ENCODE assay signal across 21 cellular contexts in genomic region chr13:30124131-30124768, GRCh38.
DNase-seq lines count a peak whose midpoint lies in the region; TF ChIP-seq lines count a peak whose summit lies in the region.
"Had no signal": no experiment of that assay in that cellular context is flagged by ENCODE, and none has a peak within 500 bp of the region (broad histone marks: within the 10 kb centered on the region; RNA-seq: fewer than 3 reads in every experiment).

No MANE protein-coding gene starts in this region.

- H3K4me3 ChIP-seq in prostate gland, result no peak overlapping the region
- no peak overlapping the region for H3K4me3 ChIP-seq in smooth muscle cell
- H3K4me3 ChIP-seq: Peyer's patch, SK-N-MC had no signal

- no peaks in the 10 kb centered on the region for H3K9me3 Mint-ChIP-seq in progenitor cell of endocrine pancreas (ENCODE audit: low read depth)

- H3K9me3 ChIP-seq in prostate gland, result no peaks in the 10 kb centered on the region
- H3K9me3 ChIP-seq in smooth muscle cell (replicated peaks; ENCODE audit: low read depth), result no peaks in the 10 kb centered on the region
- H3K9me3 ChIP-seq: Peyer's patch had no signal

- peaks cover 18% of the 10 kb centered on the region for H3K27me3 Mint-ChIP-seq in progenitor cell of endocrine pancreas

- H3K36me3 Mint-ChIP-seq in progenitor cell of endocrine pancreas (ENCODE audit: insufficient read depth), result no peaks in the 10 kb centered on the region

- H3K9ac ChIP-seq in smooth muscle cell (ENCODE audit: low read depth), result no peak overlapping the region

- H3K79me2 ChIP-seq in smooth muscle cell (ENCODE audit: low read depth), result no peaks in the 10 kb centered on the region

- H3F3A ChIP-seq in smooth muscle cell (ENCODE audit: low read depth), result peaks cover 12% of the 10 kb centered on the region

- no peaks in the 10 kb centered on the region for H4K20me1 ChIP-seq in smooth muscle cell (ENCODE audit: low read depth)

- H3K4me1 Mint-ChIP-seq in progenitor cell of endocrine pancreas (ENCODE audit: low read depth), result peaks cover 3% of the 10 kb centered on the region

- H3K4me1 ChIP-seq in prostate gland (replicated peaks), result peaks cover 9% of the 10 kb centered on the region
- H3K4me1 ChIP-seq in smooth muscle cell (ENCODE audit: low read depth), result peaks cover 12% of the 10 kb centered on the region
- H3K4me1 ChIP-seq: Peyer's patch had no signal

- DNase-seq in DMS79 treated with DMSO at 0.1 percent for 48 hours (lab: John Stamatoyannopoulos, UW) (peak; percentile 70), NCI-H524 treated with DMSO at 0.1 percent for 48 hours (lab: John Stamatoyannopoulos, UW) (peak; percentile 42), cerebellum (ENCODE audit: low spot score) (peak; percentile 71), prostate gland (ENCODE audit: low spot score) (no peak), NCI-H2029 treated with DMSO at 0.1 percent for 48 hours (lab: John Stamatoyannopoulos, UW) (no peak), smooth muscle cell (lab: John Stamatoyannopoulos, UW; ENCODE audit: unreplicated experiment) (no peak), NCI-H1436 (lab: John Stamatoyannopoulos, UW) (no peak), progenitor cell of endocrine pancreas (ENCODE audit: low spot score, unreplicated experiment) (no peak)
- DNase-seq: ACHN, AML-193, GF-D8, HCEC 1CT, Kasumi-1, MM.1S, NCI-H1105, NCI-H1694, NCI-H2227 treated with DMSO at 0.1 percent for 48 hours, Peyer's patch, Right ventricle myocardium superior had no signal

- TF ChIP-seq CTCF in prostate gland (IDR thresholded peaks at IDR 0.05) (no peak), smooth muscle cell (IDR thresholded peaks at IDR 0.05; ENCODE audit: borderline replicate concordance, insufficient read depth, poor library complexity, severe bottlenecking) (no peak), progenitor cell of endocrine pancreas (IDR thresholded peaks at IDR 0.05; ENCODE audit: unreplicated experiment) (no peak)

- no peak overlapping the region for H3K4me2 ChIP-seq in smooth muscle cell

- no peak overlapping the region for H3K4me3 Mint-ChIP-seq in progenitor cell of endocrine pancreas (ENCODE audit: low read depth)

- TF ChIP-seq POLR2A in prostate gland (IDR thresholded peaks at IDR 0.05), result no peak

- H3K36me3 ChIP-seq in prostate gland (no peaks in the 10 kb centered on the region), smooth muscle cell (ENCODE audit: low read depth) (no peaks in the 10 kb centered on the region)
- H3K36me3 ChIP-seq: Peyer's patch had no signal

- no peaks in the 10 kb centered on the region for H3K27me3 ChIP-seq in prostate gland (replicated peaks; ENCODE audit: insufficient read depth)
- H3K27me3 ChIP-seq in smooth muscle cell (ENCODE audit: low read depth), result no peaks in the 10 kb centered on the region
- H3K27me3 ChIP-seq: Peyer's patch had no signal

- peak overlapping the region; percentile 33 to 51 for H3K27ac ChIP-seq in prostate gland
- H3K27ac ChIP-seq in smooth muscle cell (ENCODE audit: low read depth), result no peak overlapping the region
- H3K27ac ChIP-seq: C4-2B, Peyer's patch, SK-N-MC had no signal

- intact Hi-C loops in prostate gland (cut with DNase I), result no loop called here

- H3K27ac Mint-ChIP-seq in progenitor cell of endocrine pancreas, result no peak overlapping the region

- H2AFZ ChIP-seq in smooth muscle cell (ENCODE audit: low read depth), result no peak overlapping the region

- WGBS in prostate gland, result 90% methylated on average over 18 of the region's 18 CpGs
- WGBS in smooth muscle cell (ENCODE audit: low lambda C conversion rate), result 96% methylated on average over 18 of the region's 18 CpGs

Comparison
In these comparisons a context has a peak if more than half of its experiments do, and no peak if none do; other contexts are left out.
1. DNase-seq: peak in DMS79 treated with DMSO at 0.1 percent for 48 hours (single experiment), NCI-H524 treated with DMSO at 0.1 percent for 48 hours (single experiment) and cerebellum (single experiment); none in prostate gland (single experiment), NCI-H2029 treated with DMSO at 0.1 percent for 48 hours (single experiment), smooth muscle cell (single experiment), NCI-H1436 (single experiment) and progenitor cell of endocrine pancreas (single experiment).